ENCODE assay signal across 23 cellular contexts in the genomic region with DNA sequence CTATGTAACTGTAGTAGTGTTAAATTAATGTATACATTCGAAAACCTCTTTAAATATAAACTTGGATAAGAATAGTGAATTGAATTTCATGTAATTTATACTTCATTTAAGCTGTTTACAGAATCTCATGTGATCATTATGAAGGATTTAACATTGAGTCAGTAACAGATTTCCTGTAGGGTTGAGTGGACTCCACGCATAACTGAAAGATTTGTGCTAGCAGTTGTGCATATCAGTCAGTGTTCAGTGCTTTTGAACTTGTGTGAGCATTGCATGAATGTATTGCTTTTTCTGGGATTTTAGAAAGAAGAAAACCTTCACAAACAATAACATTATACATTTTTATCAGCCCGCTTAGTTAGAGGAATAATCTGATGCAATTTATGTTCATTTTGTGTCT.
"Had no signal": no experiment of that assay in that cellular context is flagged by ENCODE, and none has a peak within 500 bp of the region (broad histone marks: within the 10 kb centered on the region; RNA-seq: fewer than 3 reads in every experiment).

No MANE protein-coding gene starts in this region.

- H3K4me1 ChIP-seq: esophagus squamous epithelium, gastroesophageal sphincter, left ventricle myocardium inferior, lower lobe of right lung, suprapubic skin, thyroid gland, upper lobe of right lung, vagina had no signal

- H3K36me3 ChIP-seq: esophagus squamous epithelium, gastroesophageal sphincter, left ventricle myocardium inferior, lower lobe of right lung, suprapubic skin, thyroid gland, upper lobe of right lung, vagina had no signal

- H3K4me1 Mint-ChIP-seq: memory B cell; mesothelial cell of epicardium; natural killer cell; stimulated activated effector memory CD8-positive, alpha-beta T cell treated with anti-CD3 and anti-CD28 coated beads, Interleukin-12 subunit alpha, Interleukin-12 subunit beta, amount 100 ng/mL, for 72 hours had no signal

- H3K27ac Mint-ChIP-seq: dendritic cell treated with granulocyte-macrophage colony-stimulating factor and Interleukin-4, amounts not matched to agents 40 ng/mL and 50 ng/mL, for 4 days; effector memory CD8-positive, alpha-beta T cell; memory B cell; mesothelial cell of epicardium; natural killer cell; stimulated activated effector memory CD8-positive, alpha-beta T cell treated with anti-CD3 and anti-CD28 coated beads, Interleukin-12 subunit alpha, Interleukin-12 subunit beta, amount 100 ng/mL, for 72 hours had no signal

- H3K4me3 Mint-ChIP-seq: dendritic cell treated with granulocyte-macrophage colony-stimulating factor and Interleukin-4, amounts not matched to agents 40 ng/mL and 50 ng/mL, for 4 days; effector memory CD8-positive, alpha-beta T cell; memory B cell; mesothelial cell of epicardium; natural killer cell; stimulated activated effector memory CD8-positive, alpha-beta T cell treated with anti-CD3 and anti-CD28 coated beads, Interleukin-12 subunit alpha, Interleukin-12 subunit beta, amount 100 ng/mL, for 72 hours had no signal

- H3K4me3 ChIP-seq: esophagus squamous epithelium, gastroesophageal sphincter, left ventricle myocardium inferior, lower lobe of right lung, suprapubic skin, thyroid gland, upper lobe of right lung, vagina had no signal

- H3K9me3 Mint-ChIP-seq: dendritic cell treated with granulocyte-macrophage colony-stimulating factor and Interleukin-4, amounts not matched to agents 40 ng/mL and 50 ng/mL, for 4 days; memory B cell; mesothelial cell of epicardium had no signal

- H3K27me3 Mint-ChIP-seq: dendritic cell treated with granulocyte-macrophage colony-stimulating factor and Interleukin-4, amounts not matched to agents 40 ng/mL and 50 ng/mL, for 4 days; effector memory CD8-positive, alpha-beta T cell; memory B cell had no signal

- DNase-seq: effector memory CD8-positive, alpha-beta T cell; esophagus squamous epithelium; foreskin fibroblast; glutamatergic neuron; kidney; left cardiac atrium; left ventricle myocardium inferior; lower lobe of right lung; natural killer cell; posterior cingulate gyrus; right cardiac atrium; stimulated activated CD4-positive, alpha-beta T cell treated with anti-CD3 and anti-CD28 coated beads, Interleukin-4, amount 100 ng/mL, for 1 hour; stimulated activated CD8-positive, alpha-beta memory T cell treated with anti-CD3 and anti-CD28 coated beads, Interleukin-4, amount 100 ng/mL, for 48 hours; stimulated activated naive CD8-positive, alpha-beta T cell treated with anti-CD3 and anti-CD28 coated beads, Interleukin-15, Interleukin-2, amounts not matched to agents 100 U/mL and 50 U/mL, for 24 hours; thyroid gland; upper lobe of right lung had no signal

- H3K36me3 Mint-ChIP-seq: memory B cell; mesothelial cell of epicardium; stimulated activated effector memory CD8-positive, alpha-beta T cell treated with anti-CD3 and anti-CD28 coated beads, Interleukin-12 subunit alpha, Interleukin-12 subunit beta, amount 100 ng/mL, for 72 hours had no signal

- H3K27me3 ChIP-seq: esophagus squamous epithelium, gastroesophageal sphincter, suprapubic skin, thyroid gland, upper lobe of right lung, vagina had no signal

- H3K9me3 ChIP-seq: esophagus squamous epithelium, gastroesophageal sphincter, left ventricle myocardium inferior, lower lobe of right lung, suprapubic skin, thyroid gland, upper lobe of right lung, vagina had no signal

- H3K27ac ChIP-seq: esophagus squamous epithelium, gastroesophageal sphincter, left ventricle myocardium inferior, lower lobe of right lung, suprapubic skin, thyroid gland, upper lobe of right lung, vagina had no signal
